In the genomic region with DNA sequence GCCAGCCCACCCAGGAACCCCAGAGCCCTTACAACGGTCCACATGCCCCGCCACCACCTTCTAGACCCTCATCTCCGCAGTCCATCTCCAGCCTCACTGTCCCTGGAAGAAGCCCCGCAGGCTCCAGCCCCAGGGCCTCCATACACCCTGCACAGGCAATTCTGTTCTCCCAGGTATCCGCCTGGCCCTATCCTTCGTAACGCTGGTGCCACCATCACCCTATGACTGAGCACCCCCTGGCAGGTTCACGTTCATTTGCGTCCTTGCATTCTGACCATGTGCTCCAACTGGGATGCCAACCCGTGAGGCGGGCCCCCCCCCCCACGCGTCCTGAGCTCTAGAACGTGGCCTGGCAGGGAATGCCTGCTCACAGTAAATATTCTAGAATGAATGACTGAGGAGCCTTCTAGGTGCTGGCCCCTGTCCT, we compare ENCODE assay signal across 8 cellular contexts. TPM values are rescaled to one million over a fixed set of nuclear protein-coding genes. Genes with fewer than 3 reads are reported as not detected.
A peak's percentile ranks its signal among the peaks of the same experiment; 100 is the strongest.
DNase-seq lines count a peak whose midpoint lies in the region; ATAC-seq and TF ChIP-seq lines count a peak whose summit lies in the region.

No MANE protein-coding gene starts in this region.

- peaks cover 85% of the 10 kb centered on the region for H3K4me1 ChIP-seq in DOHH2 (ENCODE audit: control insufficient read depth, low read length)
- peaks cover 28% of the 10 kb centered on the region for H3K4me1 ChIP-seq in SJSA1 (replicated peaks)
- no peaks in the 10 kb centered on the region for H3K4me1 ChIP-seq in prostate gland (replicated peaks)

- TF ChIP-seq POLR2A in erythroblast (IDR thresholded peaks at IDR 0.05; ENCODE audit: low read length) (peak; percentile 6), prostate gland (IDR thresholded peaks at IDR 0.05) (no peak)

- H3K79me2 ChIP-seq in DOHH2 (ENCODE audit: control insufficient read depth, low read length), result peaks cover 44% of the 10 kb centered on the region

- H3F3A ChIP-seq in DOHH2 (ENCODE audit: control insufficient read depth, insufficient read depth), result peaks cover 20% of the 10 kb centered on the region

- peak overlapping the region; percentile 93 for H3K4me2 ChIP-seq in DOHH2 (ENCODE audit: low read length)

- peak overlapping the region; percentile 62 for H3K27ac ChIP-seq in DOHH2 (ENCODE audit: low read depth, low read length)
- peak overlapping the region; percentile 66 for H3K27ac ChIP-seq in SJSA1
- peak overlapping the region; percentile 59 to 62 for H3K27ac ChIP-seq in prostate gland

- H3K9me2 ChIP-seq in DOHH2 (replicated peaks; ENCODE audit: control insufficient read depth, low read length), result no peaks in the 10 kb centered on the region

- H3K27me3 ChIP-seq in DOHH2 (ENCODE audit: control insufficient read depth, low read length) (no peaks in the 10 kb centered on the region), SJSA1 (replicated peaks) (no peaks in the 10 kb centered on the region), prostate gland (replicated peaks; ENCODE audit: insufficient read depth) (no peaks in the 10 kb centered on the region)

- H3K4me3 ChIP-seq in DOHH2 (ENCODE audit: low read length), result peak overlapping the region; percentile 83
- peak overlapping the region; percentile 68 for H3K4me3 ChIP-seq in SJSA1
- H3K4me3 ChIP-seq in prostate gland, result peak overlapping the region; percentile 55 to 58

- peaks cover 7% of the 10 kb centered on the region; the same call in 1 of the 2 replicates for H4K20me1 ChIP-seq in DOHH2 (ENCODE audit: control insufficient read depth, insufficient read depth, low read depth, low read length)

- H3K36me3 ChIP-seq in DOHH2 (ENCODE audit: control insufficient read depth, low read length) (peaks cover 42% of the 10 kb centered on the region), SJSA1 (no peaks in the 10 kb centered on the region), prostate gland (no peaks in the 10 kb centered on the region)

- 89% methylated on average over 14 of the region's 14 CpGs for WGBS in prostate gland

- TF ChIP-seq CTCF in DOHH2 (IDR thresholded peaks at IDR 0.05; ENCODE audit: low read depth, low read length, poor library complexity, severe bottlenecking), result no peak
- TF ChIP-seq CTCF in prostate gland (IDR thresholded peaks at IDR 0.05), result no peak

- H3K9me3 ChIP-seq in DOHH2 (ENCODE audit: control insufficient read depth, insufficient read depth, low read length) (no peaks in the 10 kb centered on the region), SJSA1 (replicated peaks) (no peaks in the 10 kb centered on the region; the same call in 1 of the 2 replicates), prostate gland (no peaks in the 10 kb centered on the region)

- ATAC-seq in HG03469 (IDR thresholded peaks at IDR 0.05; ENCODE audit: unreplicated experiment) (no peak), GM21619 (IDR thresholded peaks at IDR 0.05; ENCODE audit: unreplicated experiment) (no peak), HG03097 (IDR thresholded peaks at IDR 0.05; ENCODE audit: low FRiP score, unreplicated experiment) (no peak), GM19328 (IDR thresholded peaks at IDR 0.05; ENCODE audit: unreplicated experiment) (no peak)

- intact Hi-C loops in prostate gland (cut with DNase I), result no loop called here

- DNase-seq in SJSA1 (ENCODE audit: low read depth in 1 of 2, low spot score in 2 of 2) (no peak), erythroblast (lab: John Stamatoyannopoulos, UW) (peak in 1 of 2 experiments; percentile 38), prostate gland (ENCODE audit: low spot score) (no peak)

RNA-seq across cellular contexts. Expression of gene SCARB1, which starts 0.7 kb away (rescaled TPM):
- 12.4 and 15.7 TPM in 2 replicates for total RNA-seq in SJSA1 (2014; rRNA removed; shearing (Covaris generic))
- total RNA-seq in prostate gland, result 10 to 100 TPM; 28.0 to 44.4 TPM

RNA-seq across cellular contexts. Expression of gene UBC, which starts 50.1 kb away (rescaled TPM):
- 966 and 1,026 TPM in 2 replicates for total RNA-seq in SJSA1 (2014; rRNA removed; shearing (Covaris generic))
- total RNA-seq in prostate gland, result 1,000 to 10,000 TPM in 1 of 2 donors, 100 to 1,000 TPM in 1; 854 to 1,154 TPM
